In the genomic region with DNA sequence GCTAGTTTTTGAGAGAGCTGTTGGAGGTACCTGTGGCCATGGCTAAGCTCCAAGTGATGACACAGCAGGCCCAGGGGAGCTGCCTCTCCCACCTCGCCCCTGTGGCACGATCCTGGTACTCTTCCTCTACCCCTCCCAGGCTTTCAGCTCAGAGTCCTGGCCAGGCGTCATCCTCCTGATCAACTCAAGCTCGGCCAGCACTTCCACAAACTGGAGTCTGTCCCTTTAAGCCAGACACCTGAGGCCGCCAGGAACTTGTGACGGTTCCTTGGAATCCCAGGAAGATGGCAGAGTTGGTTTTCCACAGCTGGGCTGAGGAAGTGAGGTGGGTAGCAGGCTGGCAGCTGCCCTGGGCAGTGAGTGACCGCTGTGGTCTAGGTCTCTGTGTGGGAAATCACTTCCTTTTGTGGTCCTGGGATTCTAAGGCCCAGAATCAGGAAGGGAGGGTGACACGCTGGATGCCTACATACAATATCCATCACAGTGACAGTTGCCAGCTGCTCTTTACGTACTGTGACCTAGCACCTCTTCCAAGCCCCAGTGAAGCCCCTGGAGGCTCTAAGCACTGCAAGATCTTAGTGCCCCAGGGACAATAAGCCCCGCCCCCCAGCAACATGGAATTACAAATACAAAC, we compare ENCODE assay signal across 13 cellular contexts. TPM values are rescaled to one million over a fixed set of nuclear protein-coding genes. Genes with fewer than 3 reads are reported as not detected.
DNase-seq lines count a peak whose midpoint lies in the region; ATAC-seq and TF ChIP-seq lines count a peak whose summit lies in the region.
"Had no signal": no experiment of that assay in that cellular context is flagged by ENCODE, and none has a peak within 500 bp of the region (broad histone marks: within the 10 kb centered on the region; RNA-seq: fewer than 3 reads in every experiment).

No MANE protein-coding gene starts in this region.

- peak overlapping the region; percentile 4 to 45 for H3K27ac ChIP-seq in thoracic aorta
- H3K27ac ChIP-seq: esophagus muscularis mucosa, lower lobe of right lung, neutrophil, testis had no signal

- H3K9me3 ChIP-seq in thoracic aorta: no peaks in the 10 kb centered on the region
- H3K9me3 ChIP-seq: esophagus muscularis mucosa, lower lobe of right lung, neutrophil, testis had no signal

- H3K4me3 ChIP-seq in thoracic aorta: no peak overlapping the region
- H3K4me3 ChIP-seq: esophagus muscularis mucosa, lower lobe of right lung, testis had no signal

- no peaks in the 10 kb centered on the region for H3K27me3 ChIP-seq in thoracic aorta (replicated peaks; ENCODE audit: insufficient read depth)
- H3K27me3 ChIP-seq: testis had no signal

- DNase-seq in NCI-H345 (lab: John Stamatoyannopoulos, UW) (peak; percentile 23), NCI-H345 treated with DMSO at 0.1 percent for 48 hours (lab: John Stamatoyannopoulos, UW; ENCODE audit: unreplicated experiment) (no peak), RPMI7951 (ENCODE audit: low read depth) (peak; percentile 69), thoracic aorta (ENCODE audit: low spot score) (no peak), globus pallidus (ENCODE audit: low spot score) (no peak), GOT3 (lab: John Stamatoyannopoulos, UW) (no peak)
- DNase-seq: lower lobe of right lung, NCI-H2227 treated with DMSO at 0.1 percent for 48 hours, testis had no signal

- ATAC-seq in esophagus mucosa (peak; percentile 61), thoracic aorta (ENCODE audit: insufficient number of reproducible peaks, low FRiP score, low read depth) (no peak), HG02885 (IDR thresholded peaks at IDR 0.05; ENCODE audit: poor library complexity, unreplicated experiment) (no peak)
- ATAC-seq: lower lobe of right lung had no signal

- no peaks in the 10 kb centered on the region for H3K36me3 ChIP-seq in thoracic aorta
- H3K36me3 ChIP-seq: neutrophil had no signal

- TF ChIP-seq CTCF in thoracic aorta (IDR thresholded peaks at IDR 0.05): no peak

- H3K4me1 ChIP-seq in thoracic aorta (ENCODE audit: control insufficient read depth in 1 of 2, low read depth in 2 of 2): peaks cover 12 to 31% of the 10 kb centered on the region in 2 donors

RNA-seq across cellular contexts. Expression of a gene that starts 3.2 kb away (rescaled TPM):
- total RNA-seq in RPMI7951 (2014; rRNA removed; shearing (Covaris generic)): 0.60 and 1.5 TPM in 2 replicates
- 9.2 TPM for total RNA-seq in esophagus mucosa
- 10 to 100 TPM in 1 of 2 donors, 1 to 10 TPM in 1; 4.5 to 16.9 TPM for total RNA-seq in thoracic aorta
- total RNA-seq: esophagus muscularis mucosa had no signal

RNA-seq across cellular contexts. Expression of a gene that starts 6.3 kb away (rescaled TPM):
- total RNA-seq in RPMI7951 (2014; rRNA removed; shearing (Covaris generic)): 66.9 and 101 TPM in 2 replicates
- total RNA-seq in esophagus mucosa (145 TPM), thoracic aorta (10 to 100 TPM; 22.2 to 60.0 TPM)

RNA-seq across cellular contexts. Expression of a gene that starts 6.6 kb away (rescaled TPM):
- total RNA-seq in RPMI7951 (2014; rRNA removed; shearing (Covaris generic)): 38.4 and 42.7 TPM in 2 replicates
- total RNA-seq in esophagus mucosa (23.0 TPM), thoracic aorta (10 to 100 TPM; 20.6 to 43.5 TPM)

RNA-seq across cellular contexts. Expression of a gene that starts 17.7 kb away (rescaled TPM):
- total RNA-seq in RPMI7951 (2014; rRNA removed; shearing (Covaris generic)): 0.20 and 0.36 TPM in 2 replicates
- not detected for total RNA-seq in esophagus mucosa
- not detected for total RNA-seq in thoracic aorta

RNA-seq across cellular contexts. Expression of a gene that starts 40.4 kb away (rescaled TPM):
- total RNA-seq in RPMI7951 (2014; rRNA removed; shearing (Covaris generic)): not detected in 2 replicates
- total RNA-seq in esophagus mucosa (not detected), thoracic aorta (1 to 10 TPM in 1 of 2 donors, not detected in 1; 1.1 TPM)
- total RNA-seq: lower lobe of right lung had no signal

Comparison
In these comparisons a context has a peak if more than half of its experiments do, and no peak if none do; other contexts are left out.
1. DNase-seq: peak in NCI-H345 (single experiment) and RPMI7951 (single experiment); none in NCI-H345 treated with DMSO at 0.1 percent for 48 hours (single experiment), thoracic aorta (single experiment), globus pallidus (single experiment) and GOT3 (single experiment).